ENCODE assay signal across 8 cellular contexts in the genomic region with DNA sequence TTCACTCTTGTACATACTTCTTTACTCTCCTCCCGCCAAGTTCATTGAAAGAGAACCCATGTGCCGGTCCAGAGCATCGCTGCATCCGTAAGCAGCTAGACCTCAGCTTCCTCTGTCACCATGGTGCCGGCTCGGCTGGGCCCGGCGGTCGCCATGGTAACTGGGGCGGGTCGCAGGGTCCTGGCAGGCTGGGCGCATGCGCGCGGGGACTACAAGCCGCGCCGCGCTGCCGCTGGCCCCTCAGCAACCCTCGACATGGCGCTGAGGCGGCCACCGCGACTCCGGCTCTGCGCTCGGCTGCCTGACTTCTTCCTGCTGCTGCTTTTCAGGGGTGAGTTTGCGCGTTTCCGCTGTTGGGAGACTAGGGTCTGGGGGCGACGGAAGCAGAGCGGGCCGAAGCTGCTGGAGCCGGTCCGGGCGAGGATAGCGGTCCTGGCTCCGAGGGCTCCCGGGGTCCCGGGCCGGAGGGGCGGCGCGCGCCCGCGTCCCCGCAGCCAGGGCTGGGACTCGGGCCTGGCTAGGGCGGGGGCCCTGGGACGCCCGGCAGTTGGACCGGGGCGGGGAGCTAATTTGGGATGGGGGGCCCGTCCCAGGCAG. TPM values are rescaled to one million over a fixed set of nuclear protein-coding genes. Genes with fewer than 3 reads are reported as not detected.
DNase-seq lines count a peak whose midpoint lies in the region; ATAC-seq and TF ChIP-seq lines count a peak whose summit lies in the region.

A gene (plus strand): TSS at position 244 of the 597 bp plus-strand sequence. CDS start 12 bp downstream, at position 256.

- peak within 1 kb of the TSS; percentile 21 for H3K4me3 ChIP-seq in epithelial cell of esophagus (ENCODE audit: low read length)

- H3K27ac Mint-ChIP-seq in mesothelial cell of epicardium = peak within 1 kb of the TSS; percentile 93

- peaks cover 14% of the 10 kb centered on the region for H3K4me1 Mint-ChIP-seq in mesothelial cell of epicardium

- ATAC-seq in GM19324 (IDR thresholded peaks at IDR 0.05; ENCODE audit: low FRiP score, unreplicated experiment) = peak; percentile 71
- peak; percentile 74 for ATAC-seq in HG03460 (IDR thresholded peaks at IDR 0.05; ENCODE audit: unreplicated experiment)

- no peaks in the 10 kb centered on the region for H3K36me3 Mint-ChIP-seq in mesothelial cell of epicardium

- TF ChIP-seq CTCF in AG09319 (IDR thresholded peaks at IDR 0.05; ENCODE audit: low read depth, low read length) (no peak), epithelial cell of esophagus (IDR thresholded peaks at IDR 0.05; ENCODE audit: insufficient read depth, low read depth, low read length, missing control alignments) (no peak), mesothelial cell of epicardium (IDR thresholded peaks at IDR 0.05; ENCODE audit: unreplicated experiment) (no peak)

- no peaks in the 10 kb centered on the region for H3K9me3 Mint-ChIP-seq in mesothelial cell of epicardium

- peak; percentile 86 for DNase-seq in AG09319 (ENCODE audit: extremely low read depth, low read depth)
- DNase-seq in NCI-H82 (lab: John Stamatoyannopoulos, UW) = peak; percentile 96
- DNase-seq in activated T-cell treated with anti-CD3 and anti-CD28 coated beads for 4 hours = peak; percentile 95
- peak; percentile 45 for DNase-seq in epithelial cell of esophagus (ENCODE audit: low read depth)
- peak; percentile 99 for DNase-seq in mesothelial cell of epicardium (ENCODE audit: low spot score in 2 of 2, unreplicated experiment in 2 of 2)
- peak; percentile 91 for DNase-seq in stimulated activated CD8-positive, alpha-beta memory T cell treated with anti-CD3 and anti-CD28 coated beads, Interleukin-15, amount 100 ng/mL, for 1 hour (ENCODE audit: low read depth)

- peak within 1 kb of the TSS; percentile 94 for H3K4me3 Mint-ChIP-seq in mesothelial cell of epicardium

- peaks cover 47% of the 10 kb centered on the region for H3K27me3 Mint-ChIP-seq in mesothelial cell of epicardium (ENCODE audit: low read depth)

RNA-seq across cellular contexts. Expression of the gene that starts here (rescaled TPM):
- total RNA-seq in mesothelial cell of epicardium = 36.2 to 39.3 TPM (median 37.6 TPM) in 3 replicates

Comparison
In these comparisons a context has a peak if more than half of its experiments do, and no peak if none do; other contexts are left out.
1. Peak in every context shown above with its lines: DNase-seq, ATAC-seq and H3K4me3 ChIP-seq.
2. DNase-seq: peak in every context shown above with its lines; median percentile 99 in mesothelial cell of epicardium; 96 in NCI-H82; 95 in activated T-cell treated with anti-CD3 and anti-CD28 coated beads for 4 hours; 91 in stimulated activated CD8-positive, alpha-beta memory T cell treated with anti-CD3 and anti-CD28 coated beads, Interleukin-15, amount 100 ng/mL, for 1 hour; 86 in AG09319; 45 in epithelial cell of esophagus.